10 cellular contexts compared by ENCODE assay signal in genomic region chr16:2856061-2856670, GRCh38. TPM values are rescaled to one million over a fixed set of nuclear protein-coding genes. Genes with fewer than 3 reads are reported as not detected.
A peak's percentile ranks its signal among the peaks of the same experiment; 100 is the strongest.
DNase-seq lines count a peak whose midpoint lies in the region; ATAC-seq and TF ChIP-seq lines count a peak whose summit lies in the region.
"Had no signal": no experiment of that assay in that cellular context is flagged by ENCODE, and none has a peak within 500 bp of the region (broad histone marks: within the 10 kb centered on the region; RNA-seq: fewer than 3 reads in every experiment).

No MANE protein-coding gene starts in this region.

- POLR2A ChIA-PET in HEK293T (lab: Yijun Ruan, JAX) = interaction anchor here (1.1 kb wide), 1 partner anchor 12 kb away, joined by 4 read pairs; no protein-coding TSS in a partner anchor

- CTCF ChIA-PET in HEK293T (lab: Yijun Ruan, JAX) = interaction anchor here (0.9 kb wide), 1 partner anchor 12 kb away, joined by 3 read pairs; no protein-coding TSS in a partner anchor

- peak overlapping the region in 2 of 4 donors; percentile 93 to 99 for H3K27ac ChIP-seq in body of pancreas

- H3K36me3 ChIP-seq in body of pancreas (replicated peaks in 1 of 2; ENCODE audit: insufficient read depth in 1 of 2, low read depth in 2 of 2) = peaks cover 0 to 4% of the 10 kb centered on the region in 2 donors

- H3K27me3 ChIP-seq in body of pancreas = no peaks in the 10 kb centered on the region

- WGBS in body of pancreas, 2 donors = 85% methylated on average over 14 of the region's 14 CpGs

- peaks cover 28% of the 10 kb centered on the region for H3K4me1 ChIP-seq in body of pancreas

- no peak for TF ChIP-seq CTCF in body of pancreas (IDR thresholded peaks at IDR 0.05)

- no peak for ATAC-seq in body of pancreas
- ATAC-seq in sciatic nerve = no peak
- no peak for ATAC-seq in GM18873 (IDR thresholded peaks at IDR 0.05; ENCODE audit: low FRiP score, unreplicated experiment)
- ATAC-seq in GM21717 (IDR thresholded peaks at IDR 0.05; ENCODE audit: unreplicated experiment) = no peak

- intact Hi-C loops in body of pancreas (cut with DNase I) (no loop called here), sciatic nerve (cut with DNase I) (no loop called here)

- H3K4me3 ChIP-seq in body of pancreas = no peak overlapping the region

- TF ChIP-seq POLR2A in body of pancreas (IDR thresholded peaks at IDR 0.05) = no peak

- no peaks in the 10 kb centered on the region for H3K9me3 ChIP-seq in body of pancreas

- DNase-seq in activated CD8-positive, alpha-beta memory T cell treated with anti-CD3 and anti-CD28 coated beads, Interleukin-2, amount 50 U/mL, for 48 hours = peak; percentile 62
- no peak for DNase-seq in activated CD8-positive, alpha-beta memory T cell treated with anti-CD3 and anti-CD28 coated beads, Interleukin-2, amount 50 U/mL, for 4 hours
- DNase-seq in HEK293T (ENCODE audit: extremely low spot score) (peak; percentile 68), body of pancreas (peak; percentile 22 to 57 (median 48)), sciatic nerve (ENCODE audit: low spot score) (peak; percentile 50), NCI-H748 (lab: John Stamatoyannopoulos, UW; ENCODE audit: unreplicated experiment) (no peak)
- DNase-seq: cerebellar nuclear complex, small intestine had no signal

TF ChIP-seq in HEK293T, 16 proteins besides CTCF, POLR2A, EP300 and RAD21:
- no peak for TF ChIP-seq SP1 (IDR thresholded peaks at IDR 0.05)
- no peak for TF ChIP-seq CTBP1 (IDR thresholded peaks at IDR 0.05; ENCODE audit: borderline replicate concordance)
- no peak for TF ChIP-seq BHLHE40 (IDR thresholded peaks at IDR 0.05; ENCODE audit: borderline replicate concordance)
- TF ChIP-seq TARDBP (IDR thresholded peaks at IDR 0.05) = no peak
- TF ChIP-seq ELF4 (IDR thresholded peaks at IDR 0.05) = no peak
- TF ChIP-seq NFRKB (IDR thresholded peaks at IDR 0.05) = no peak
- TF ChIP-seq L3MBTL2 (conservative IDR thresholded peaks at IDR 0.05) = no peak

RNA-seq across cellular contexts. Expression of gene PRSS22, which starts 1.8 kb away (rescaled TPM):
- total RNA-seq in body of pancreas (10 to 100 TPM in 1 of 2 donors, 1 to 10 TPM in 1; 3.6 to 19.4 TPM), sciatic nerve (0.36 TPM)

RNA-seq across cellular contexts. Expression of gene ZG16B, which starts 26.1 kb away (rescaled TPM):
- total RNA-seq in body of pancreas (not detected), sciatic nerve (not detected)

RNA-seq across cellular contexts. Expression of gene FLYWCH2, which starts 26.8 kb away (rescaled TPM):
- total RNA-seq in body of pancreas = 10 to 100 TPM; 23.6 to 49.1 TPM
- 17.7 TPM for total RNA-seq in sciatic nerve

RNA-seq across cellular contexts. Expression of gene PRSS21, which starts 39.1 kb away (rescaled TPM):
- total RNA-seq in body of pancreas = 1 to 10 TPM in 1 of 2 donors, under 1 TPM in 1; 0.66 to 1.6 TPM
- total RNA-seq in sciatic nerve = 0.40 TPM

RNA-seq across cellular contexts. Expression of gene FLYWCH1, which starts 55.6 kb away (rescaled TPM):
- 10 to 100 TPM; 24.6 to 53.7 TPM for total RNA-seq in body of pancreas
- total RNA-seq in sciatic nerve = 72.5 TPM

Comparison
In these comparisons a context has a peak if more than half of its experiments do, and no peak if none do; other contexts are left out.
1. DNase-seq: peak in activated CD8-positive, alpha-beta memory T cell treated with anti-CD3 and anti-CD28 coated beads, Interleukin-2, amount 50 U/mL, for 48 hours (single experiment), HEK293T (single experiment), body of pancreas (4 of 4) and sciatic nerve (single experiment); none in activated CD8-positive, alpha-beta memory T cell treated with anti-CD3 and anti-CD28 coated beads, Interleukin-2, amount 50 U/mL, for 4 hours (single experiment) and NCI-H748 (single experiment).